Comparison of ENCODE assay signal across 8 cellular contexts in genomic region chr10:119597405-119598186, GRCh38. TPM values are rescaled to one million over a fixed set of nuclear protein-coding genes. Genes with fewer than 3 reads are reported as not detected.
DNase-seq lines count a peak whose midpoint lies in the region; ATAC-seq, FAIRE-seq and TF ChIP-seq lines count a peak whose summit lies in the region.

No MANE protein-coding gene starts in this region.

- dilution Hi-C loops in endothelial cell of umbilical vein (cut with MboI; ENCODE audit: extremely low pct_ligation_motif_present, low sequenced_read_pairs) = no loop called here

- no peaks in the 10 kb centered on the region for H3K9me3 Mint-ChIP-seq in activated CD4-positive, alpha-beta T cell treated with anti-CD3 and anti-CD28 coated beads, Interleukin-2, amount 10 ng/mL, durations not matched to agents 24 days and 14 days

- POLR2A ChIA-PET in endothelial cell of umbilical vein (lab: Charles Lee) = interaction anchor here (0.7 to 1.1 kb wide), 3 partner anchors 54 to 274 kb away, joined by 5 to 6 read pairs (median 5); partner anchors contain the start of genes BAG3, INPP5F and MCMBP

- no peak overlapping the region for H3K27ac ChIP-seq in endothelial cell of umbilical vein (ENCODE audit: insufficient read depth, low read depth, low read length)
- peak overlapping the region; percentile 98 for H3K27ac ChIP-seq in psoas muscle

- CTCF ChIA-PET in endothelial cell of umbilical vein (lab: Charles Lee) = interaction anchor here (1.0 to 2.0 kb wide), 5 partner anchors 10 to 391 kb away, joined by 3 to 6 read pairs (median 3); partner anchors contain the start of gene MCMBP

- peak; percentile 58 for DNase-seq in activated CD4-positive, alpha-beta T cell treated with anti-CD3 and anti-CD28 coated beads, Interleukin-2, amount 10 ng/mL, durations not matched to agents 24 days and 14 days
- DNase-seq in activated CD4-positive, alpha-beta T cell treated with anti-CD3 and anti-CD28 coated beads for 1 hour = no peak
- peak; percentile 20 for DNase-seq in NCI-H69 (lab: John Stamatoyannopoulos, UW)
- DNase-seq in endothelial cell of umbilical vein (ENCODE audit: low read depth, low spot score) = no peak
- DNase-seq in psoas muscle = no peak
- no peak for DNase-seq in NCI-H446 treated with DMSO at 0.1 percent for 48 hours (lab: John Stamatoyannopoulos, UW)
- DNase-seq in iPS-NIHi11 (ENCODE audit: low spot score) = no peak

- no peaks in the 10 kb centered on the region for H3K27me3 Mint-ChIP-seq in activated CD4-positive, alpha-beta T cell treated with anti-CD3 and anti-CD28 coated beads, Interleukin-2, amount 10 ng/mL, durations not matched to agents 24 days and 14 days

- peaks cover 9% of the 10 kb centered on the region for H4K20me1 ChIP-seq in endothelial cell of umbilical vein (replicated peaks; ENCODE audit: control insufficient read depth, extremely low read depth, insufficient read depth, low read length)

- intact Hi-C loops in activated CD4-positive, alpha-beta T cell treated with anti-CD3 and anti-CD28 coated beads, Interleukin-2, amount 10 ng/mL, durations not matched to agents 24 days and 14 days (cut with micrococcal nuclease) = loop anchor here (1.0 to 10.0 kb wide), 9 partner anchors 95 to 1257 kb away; partner anchors contain the start of genes EIF3A, GRK5, INPP5F and PRDX3
- intact Hi-C loops in endothelial cell of umbilical vein (cut with micrococcal nuclease) = loop anchor here (1.0 to 5.0 kb wide), 5 partner anchors 54 to 430 kb away; partner anchors contain the start of genes BAG3, INPP5F and SFXN4
- intact Hi-C loops in psoas muscle (cut with DNase I) = loop anchor here (1.0 to 5.0 kb wide), 2 partner anchors 53 to 55 kb away; partner anchors contain the start of gene BAG3 (in 1 of the 2)

- TSS peak; percentile 69 for BruUV-seq in endothelial cell of umbilical vein (replicated peaks; lab: Mats Ljungman, UMichigan)

- H3K9me1 ChIP-seq in endothelial cell of umbilical vein (replicated peaks; ENCODE audit: control insufficient read depth, extremely low read depth, insufficient read depth, low read length) = no peaks in the 10 kb centered on the region

- peak overlapping the region; percentile 60 for H3K9ac ChIP-seq in endothelial cell of umbilical vein (replicated peaks; ENCODE audit: extremely low read depth, insufficient read depth, low read length)

- TF ChIP-seq CTCF in endothelial cell of umbilical vein (IDR thresholded peaks at IDR 0.05; ENCODE audit: extremely low read depth in 1 of 2, insufficient read depth in 1 of 2, low read depth in 1 of 2, low read length in 2 of 2) = no peak
- TF ChIP-seq CTCF in psoas muscle (IDR thresholded peaks at IDR 0.05) = no peak

- H3K27ac Mint-ChIP-seq in activated CD4-positive, alpha-beta T cell treated with anti-CD3 and anti-CD28 coated beads, Interleukin-2, amount 10 ng/mL, durations not matched to agents 24 days and 14 days = peak overlapping the region; percentile 94

- H3K9me3 ChIP-seq in endothelial cell of umbilical vein (replicated peaks; ENCODE audit: control insufficient read depth, insufficient read depth, low read length) = no peaks in the 10 kb centered on the region
- H3K9me3 ChIP-seq in psoas muscle = no peaks in the 10 kb centered on the region

- H3K4me1 ChIP-seq in endothelial cell of umbilical vein (ENCODE audit: control insufficient read depth, extremely low read depth, insufficient read depth, low read length) (peaks cover 36% of the 10 kb centered on the region), psoas muscle (peaks cover 36% of the 10 kb centered on the region)

- peak overlapping the region; percentile 57 for H2AFZ ChIP-seq in endothelial cell of umbilical vein (ENCODE audit: low read depth, low read length)

- H3K36me3 ChIP-seq in endothelial cell of umbilical vein (ENCODE audit: control insufficient read depth in 2 of 2, extremely low read depth in 1 of 2, insufficient read depth in 2 of 2, low read length in 2 of 2) (peaks cover 0 to 5% of the 10 kb centered on the region in 2 experiments), psoas muscle (ENCODE audit: insufficient read depth in 1 of 2, low read depth in 1 of 2) (no peaks in the 10 kb centered on the region)

- peaks cover 37% of the 10 kb centered on the region for H3K4me1 Mint-ChIP-seq in activated CD4-positive, alpha-beta T cell treated with anti-CD3 and anti-CD28 coated beads, Interleukin-2, amount 10 ng/mL, durations not matched to agents 24 days and 14 days

- H3K4me3 ChIP-seq in endothelial cell of umbilical vein (replicated peaks in 1 of 3; ENCODE audit: insufficient read depth in 1 of 3, low read depth in 1 of 3, low read length in 3 of 3) (peak overlapping the region; percentile 16 to 25 (median 20)), psoas muscle (peak overlapping the region; percentile 91)

- H3K4me3 Mint-ChIP-seq in activated CD4-positive, alpha-beta T cell treated with anti-CD3 and anti-CD28 coated beads, Interleukin-2, amount 10 ng/mL, durations not matched to agents 24 days and 14 days = peak overlapping the region; percentile 90

- peaks cover 37% of the 10 kb centered on the region for H3K79me2 ChIP-seq in endothelial cell of umbilical vein (ENCODE audit: control insufficient read depth, insufficient read depth, low read length)

- H3K36me3 Mint-ChIP-seq in activated CD4-positive, alpha-beta T cell treated with anti-CD3 and anti-CD28 coated beads, Interleukin-2, amount 10 ng/mL, durations not matched to agents 24 days and 14 days (ENCODE audit: low read depth) = peaks cover 29% of the 10 kb centered on the region

- no peak for TF ChIP-seq POLR2A in endothelial cell of umbilical vein (IDR thresholded peaks at IDR 0.05; ENCODE audit: low read depth, low read length)

- no peak for ATAC-seq in psoas muscle
- no peak for ATAC-seq in GM21360 (IDR thresholded peaks at IDR 0.05; ENCODE audit: unreplicated experiment)

- H3K27me3 ChIP-seq in endothelial cell of umbilical vein (ENCODE audit: control insufficient read depth in 2 of 2, insufficient read depth in 2 of 2, low read length in 2 of 2) (no peaks in the 10 kb centered on the region), psoas muscle (ENCODE audit: insufficient read depth in 3 of 3, low read length in 2 of 3) (no peaks in the 10 kb centered on the region)

- WGBS in psoas muscle, 3 donors = 45 to 46% (median 46%) methylated on average over 21 of the region's 21 CpGs

- H3K4me2 ChIP-seq in endothelial cell of umbilical vein (ENCODE audit: insufficient read depth, low read length) = peak overlapping the region; percentile 65

- FAIRE-seq in endothelial cell of umbilical vein (lab: Jason Lieb, UNC) = no peak

TF ChIP-seq in endothelial cell of umbilical vein, 7 proteins besides CTCF, POLR2A, EP300 and RAD21 (continues in another document):
- no peak for TF ChIP-seq EZH2 (IDR thresholded peaks at IDR 0.05; ENCODE audit: borderline replicate concordance, low read depth, low read length, severe bottlenecking)
- TF ChIP-seq POLR2AphosphoS5 (IDR thresholded peaks at IDR 0.05; ENCODE audit: insufficient read depth, low read depth, low read length) = no peak
- TF ChIP-seq, protein P1, sequence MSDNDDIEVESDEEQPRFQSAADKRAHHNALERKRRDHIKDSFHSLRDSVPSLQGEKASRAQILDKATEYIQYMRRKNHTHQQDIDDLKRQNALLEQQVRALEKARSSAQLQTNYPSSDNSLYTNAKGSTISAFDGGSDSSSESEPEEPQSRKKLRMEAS (IDR thresholded peaks at IDR 0.05; ENCODE audit: insufficient read depth, insufficient read length) = no peak
- no peak for TF ChIP-seq GATA2 (IDR thresholded peaks at IDR 0.05; ENCODE audit: insufficient read depth, insufficient read length, low read depth, low read length)

RNA-seq across cellular contexts. Expression of gene TIAL1, which starts 0.8 kb away (rescaled TPM):
- total RNA-seq in activated CD4-positive, alpha-beta T cell treated with anti-CD3 and anti-CD28 coated beads, Interleukin-2, amount 10 ng/mL, durations not matched to agents 24 days and 14 days = 212 and 218 TPM in 2 replicates
- total RNA-seq in endothelial cell of umbilical vein = 150 and 154 TPM in 2 replicates
- polyA plus RNA-seq in endothelial cell of umbilical vein = 45.4 and 57.7 TPM in 2 replicates
- 49.7 and 56.0 TPM in 2 replicates for polyA plus RNA-seq in endothelial cell of umbilical vein (2011; cell fraction: cytosol; rRNA removed)
- polyA plus RNA-seq in endothelial cell of umbilical vein (2011; cell fraction: nucleus; rRNA removed) = 316 and 423 TPM in 2 replicates
- 110 and 129 TPM in 2 replicates for polyA plus RNA-seq in endothelial cell of umbilical vein (2012)
- 63.3 and 70.9 TPM in 2 replicates for polyA minus RNA-seq in endothelial cell of umbilical vein
- 42.9 TPM for polyA minus RNA-seq in endothelial cell of umbilical vein (2011; cell fraction: cytosol; rRNA and poly(A)+ RNA removed)
- 70.5 and 125 TPM in 2 replicates for polyA minus RNA-seq in endothelial cell of umbilical vein (2011; cell fraction: nucleus; rRNA and poly(A)+ RNA removed)
- total RNA-seq in psoas muscle = 100 to 1,000 TPM in 1 of 4 donors, 10 to 100 TPM in 3; 57.7 to 106 (median 81.8) TPM
- 10 to 100 TPM; 38.2 to 92.6 (median 54.5) TPM for polyA plus RNA-seq in psoas muscle

RNA-seq across cellular contexts. Expression of gene BAG3, which starts 53.6 kb away (rescaled TPM):
- total RNA-seq in activated CD4-positive, alpha-beta T cell treated with anti-CD3 and anti-CD28 coated beads, Interleukin-2, amount 10 ng/mL, durations not matched to agents 24 days and 14 days = 27.7 and 29.1 TPM in 2 replicates
- total RNA-seq in endothelial cell of umbilical vein = 65.4 and 66.7 TPM in 2 replicates
- 22.3 and 25.2 TPM in 2 replicates for polyA plus RNA-seq in endothelial cell of umbilical vein
- 23.7 and 25.2 TPM in 2 replicates for polyA plus RNA-seq in endothelial cell of umbilical vein (2011; cell fraction: cytosol; rRNA removed)
- polyA plus RNA-seq in endothelial cell of umbilical vein (2011; cell fraction: nucleus; rRNA removed) = 17.6 and 19.2 TPM in 2 replicates
- polyA plus RNA-seq in endothelial cell of umbilical vein (2012) = 73.5 and 76.5 TPM in 2 replicates
- 7.7 and 9.1 TPM in 2 replicates for polyA minus RNA-seq in endothelial cell of umbilical vein
- polyA minus RNA-seq in endothelial cell of umbilical vein (2011; cell fraction: cytosol; rRNA and poly(A)+ RNA removed) = 8.4 TPM
- polyA minus RNA-seq in endothelial cell of umbilical vein (2011; cell fraction: nucleus; rRNA and poly(A)+ RNA removed) = 7.2 and 11.8 TPM in 2 replicates
- 100 to 1,000 TPM; 354 to 855 (median 486) TPM for total RNA-seq in psoas muscle
- polyA plus RNA-seq in psoas muscle = 100 to 1,000 TPM; 283 to 571 (median 364) TPM

RNA-seq across cellular contexts. Expression of gene RGS10, which starts 55.1 kb away (rescaled TPM):
- total RNA-seq in activated CD4-positive, alpha-beta T cell treated with anti-CD3 and anti-CD28 coated beads, Interleukin-2, amount 10 ng/mL, durations not matched to agents 24 days and 14 days = 137 TPM in 2 replicates
- 21.8 and 22.4 TPM in 2 replicates for total RNA-seq in endothelial cell of umbilical vein
- polyA plus RNA-seq in endothelial cell of umbilical vein = 5.4 and 7.8 TPM in 2 replicates
- 19.1 and 23.1 TPM in 2 replicates for polyA plus RNA-seq in endothelial cell of umbilical vein (2011; cell fraction: cytosol; rRNA removed)
- polyA plus RNA-seq in endothelial cell of umbilical vein (2011; cell fraction: nucleus; rRNA removed) = 4.7 and 6.9 TPM in 2 replicates
- 63.3 and 70.5 TPM in 2 replicates for polyA plus RNA-seq in endothelial cell of umbilical vein (2012)
- 4.8 and 7.4 TPM in 2 replicates for polyA minus RNA-seq in endothelial cell of umbilical vein
- 3.0 TPM for polyA minus RNA-seq in endothelial cell of umbilical vein (2011; cell fraction: cytosol; rRNA and poly(A)+ RNA removed)
- 1.0 TPM in 1 of 2 replicates, not detected in the other for polyA minus RNA-seq in endothelial cell of umbilical vein (2011; cell fraction: nucleus; rRNA and poly(A)+ RNA removed)
- 10 to 100 TPM in 3 of 4 donors, 1 to 10 TPM in 1; 5.7 to 28.4 (median 12.6) TPM for total RNA-seq in psoas muscle
- 1 to 10 TPM; 4.2 to 9.5 (median 7.4) TPM for polyA plus RNA-seq in psoas muscle

Comparison
In these comparisons a context has a peak if more than half of its experiments do, and no peak if none do; other contexts are left out.
1. DNase-seq: peak in activated CD4-positive, alpha-beta T cell treated with anti-CD3 and anti-CD28 coated beads, Interleukin-2, amount 10 ng/mL, durations not matched to agents 24 days and 14 days (single experiment) and NCI-H69 (single experiment); none in activated CD4-positive, alpha-beta T cell treated with anti-CD3 and anti-CD28 coated beads for 1 hour (single experiment), endothelial cell of umbilical vein (single experiment), psoas muscle (0 of 2), NCI-H446 treated with DMSO at 0.1 percent for 48 hours (single experiment) and iPS-NIHi11 (single experiment).